Comparison of ENCODE assay signal across 1 cellular context in genomic region chr5:134072471-134073220, GRCh38.
TF ChIP-seq lines count a peak whose summit lies in the region.

No MANE protein-coding gene starts in this region.

TF ChIP-seq in HEK293, 187 proteins besides CTCF, POLR2A, EP300 and RAD21 (continued from another document):
- peak; percentile 76; the same call in 1 of the 2 replicates for TF ChIP-seq PRDM10 (tag by site-specific recombination; IDR thresholded peaks at IDR 0.05)
- no peak for TF ChIP-seq ZSCAN23 (tag by site-specific recombination; IDR thresholded peaks at IDR 0.05)
- no peak for TF ChIP-seq KLF9 (tag by site-specific recombination; IDR thresholded peaks at IDR 0.05; ENCODE audit: low read depth)
- TF ChIP-seq ZIC2 (tag by site-specific recombination; IDR thresholded peaks at IDR 0.05), result peak; percentile 25; the same call in 1 of the 2 replicates
- no peak for TF ChIP-seq ZNF133 (tag by site-specific recombination; IDR thresholded peaks at IDR 0.05)
- TF ChIP-seq ZNF223 (tag by site-specific recombination; IDR thresholded peaks at IDR 0.05), result no peak
